Comparison of ENCODE assay signal across 9 cellular contexts in genomic region chr3:66450389-66451022, GRCh38. TPM values are rescaled to one million over a fixed set of nuclear protein-coding genes. Genes with fewer than 3 reads are reported as not detected.
DNase-seq lines count a peak whose midpoint lies in the region; ATAC-seq and TF ChIP-seq lines count a peak whose summit lies in the region.
"Had no signal": no experiment of that assay in that cellular context is flagged by ENCODE, and none has a peak within 500 bp of the region (broad histone marks: within the 10 kb centered on the region; RNA-seq: fewer than 3 reads in every experiment).

No MANE protein-coding gene starts in this region.

- WGBS in lung, 2 donors = 29 to 60% methylated on average over 4 of the region's 4 CpGs

- H3K36me3 ChIP-seq in colonic mucosa (no peaks in the 10 kb centered on the region), lung (ENCODE audit: control insufficient read depth in 2 of 2, insufficient read depth in 2 of 2, low read length in 2 of 2) (no peaks in the 10 kb centered on the region), upper lobe of right lung (peaks cover 4% of the 10 kb centered on the region)

- no peak for TF ChIP-seq CTCF in colonic mucosa (IDR thresholded peaks at IDR 0.05)
- TF ChIP-seq CTCF in lung (IDR thresholded peaks at IDR 0.05; ENCODE audit: control extremely low read depth, extremely low read depth) = no peak
- TF ChIP-seq CTCF in upper lobe of right lung (IDR thresholded peaks at IDR 0.05) = no peak

- DNase-seq in NCI-H446 (lab: John Stamatoyannopoulos, UW) = peak; percentile 44 to 68
- DNase-seq in colonic mucosa = peak; percentile 81
- DNase-seq in lung (ENCODE audit: low spot score) = peak; percentile 68
- no peak for DNase-seq in upper lobe of right lung
- DNase-seq in activated gamma-delta T cell treated with Interleukin-2 at 50 U/mL for 16 hours = no peak
- DNase-seq: erythroblast, KBM-7 had no signal

- no peaks in the 10 kb centered on the region for H3K9me3 ChIP-seq in colonic mucosa
- no peaks in the 10 kb centered on the region for H3K9me3 ChIP-seq in lung (ENCODE audit: control insufficient read depth in 2 of 2, insufficient read depth in 1 of 2, low read length in 1 of 2)
- no peaks in the 10 kb centered on the region for H3K9me3 ChIP-seq in upper lobe of right lung

- peak; percentile 59 for ATAC-seq in lung (ENCODE audit: insufficient read depth, low FRiP score)
- ATAC-seq in upper lobe of right lung = peak; percentile 68
- no peak for ATAC-seq in HG03025 (IDR thresholded peaks at IDR 0.05; ENCODE audit: low FRiP score, unreplicated experiment)
- no peak for ATAC-seq in HG02885 (IDR thresholded peaks at IDR 0.05; ENCODE audit: poor library complexity, unreplicated experiment)

- H3K27me3 ChIP-seq in colonic mucosa (no peaks in the 10 kb centered on the region), lung (ENCODE audit: control insufficient read depth, insufficient read depth) (no peaks in the 10 kb centered on the region), upper lobe of right lung (no peaks in the 10 kb centered on the region)

- intact Hi-C loops in colonic mucosa (cut with DNase I) = no loop called here
- intact Hi-C loops in upper lobe of right lung (cut with DNase I) = no loop called here

- H3K4me1 ChIP-seq in colonic mucosa = peaks cover 14% of the 10 kb centered on the region
- peaks cover 15 to 53% of the 10 kb centered on the region in 2 donors for H3K4me1 ChIP-seq in lung (ENCODE audit: control insufficient read depth in 2 of 2, insufficient read depth in 2 of 2, low read length in 2 of 2)
- H3K4me1 ChIP-seq in upper lobe of right lung = peaks cover 47% of the 10 kb centered on the region

- peak overlapping the region in 1 of 2 donors; percentile 64 for H3K9ac ChIP-seq in colonic mucosa (ENCODE audit: low read depth in 2 of 2, low read length in 2 of 2)

- H3K27ac ChIP-seq in colonic mucosa (peak overlapping the region; percentile 48), lung (ENCODE audit: low read depth in 1 of 2, low read length in 1 of 2) (peak overlapping the region; percentile 74), upper lobe of right lung (peak overlapping the region; percentile 63)

- H3K4me3 ChIP-seq in colonic mucosa (no peak overlapping the region), lung (no peak overlapping the region), upper lobe of right lung (peak overlapping the region; percentile 22)

RNA-seq across cellular contexts. Expression of gene LRIG1, which starts 50.3 kb away (rescaled TPM):
- total RNA-seq in colonic mucosa = 10 to 100 TPM; 43.9 to 57.5 TPM
- total RNA-seq in lung = 10 to 100 TPM; 59.3 to 97.4 TPM
- 10 to 100 TPM; 21.9 to 25.1 TPM for polyA plus RNA-seq in lung
- total RNA-seq in upper lobe of right lung = 56.2 TPM

Comparison
In these comparisons a context has a peak if more than half of its experiments do, and no peak if none do; other contexts are left out.
1. DNase-seq: peak in NCI-H446 (2 of 2), colonic mucosa (single experiment) and lung (single experiment); none in upper lobe of right lung (single experiment) and activated gamma-delta T cell treated with Interleukin-2 at 50 U/mL for 16 hours (single experiment).
2. ATAC-seq: peak in lung (single experiment) and upper lobe of right lung (single experiment); none in HG03025 (single experiment) and HG02885 (single experiment).
3. Peak in every context shown above with its lines, with median percentiles within 50 percentile points of each other: H3K27ac ChIP-seq.